Comparison of ENCODE assay signal across 11 cellular contexts in genomic region chr19:2170987-2171348, GRCh38. TPM values are rescaled to one million over a fixed set of nuclear protein-coding genes. Genes with fewer than 3 reads are reported as not detected.
DNase-seq lines count a peak whose midpoint lies in the region; ATAC-seq lines count a peak whose summit lies in the region.
"Had no signal": no experiment of that assay in that cellular context is flagged by ENCODE, and none has a peak within 500 bp of the region (broad histone marks: within the 10 kb centered on the region; RNA-seq: fewer than 3 reads in every experiment).

No MANE protein-coding gene starts in this region.

- H3K9me3 ChIP-seq in BLaER1 treated with 17β-estradiol and CSF1 and Interleukin-3, amounts not matched to agents 10 nM and 100 nM (replicated peaks in 1 of 11), result no peaks in the 10 kb centered on the region
- H3K9me3 ChIP-seq in mucosa of stomach (ENCODE audit: control insufficient read depth, low read length), result no peaks in the 10 kb centered on the region

- peak overlapping the region; percentile 70 for H3K27ac Mint-ChIP-seq in activated T-helper 1 cell treated with anti-CD3 and anti-CD28 coated beads, Interleukin-12 subunit alpha, Interleukin-12 subunit beta, Interleukin-2, Interleukin-4 antibody, amounts not matched to agents 30 ng/mL and 10 ng/mL and 1 ng/mL, durations not matched to agents 14 hours and 24 hours and 36 hours

- H3K36me3 ChIP-seq in BLaER1 treated with 17β-estradiol and CSF1 and Interleukin-3, amounts not matched to agents 10 nM and 100 nM, result peaks cover 10 to 43% (median 31%) of the 10 kb centered on the region in 11 experiments
- H3K36me3 ChIP-seq in mucosa of stomach (ENCODE audit: control insufficient read depth, insufficient read depth, low read length), result no peaks in the 10 kb centered on the region

- H3K4me3 Mint-ChIP-seq in activated T-helper 1 cell treated with anti-CD3 and anti-CD28 coated beads, Interleukin-12 subunit alpha, Interleukin-12 subunit beta, Interleukin-2, Interleukin-4 antibody, amounts not matched to agents 30 ng/mL and 10 ng/mL and 1 ng/mL, durations not matched to agents 14 hours and 24 hours and 36 hours, result peak overlapping the region; percentile 43

- no peaks in the 10 kb centered on the region for H3K27me3 Mint-ChIP-seq in activated T-helper 1 cell treated with anti-CD3 and anti-CD28 coated beads, Interleukin-12 subunit alpha, Interleukin-12 subunit beta, Interleukin-2, Interleukin-4 antibody, amounts not matched to agents 30 ng/mL and 10 ng/mL and 1 ng/mL, durations not matched to agents 14 hours and 24 hours and 36 hours (ENCODE audit: insufficient read depth)

- H3K9me3 Mint-ChIP-seq in activated T-helper 1 cell treated with anti-CD3 and anti-CD28 coated beads, Interleukin-12 subunit alpha, Interleukin-12 subunit beta, Interleukin-2, Interleukin-4 antibody, amounts not matched to agents 30 ng/mL and 10 ng/mL and 1 ng/mL, durations not matched to agents 14 hours and 24 hours and 36 hours, result no peaks in the 10 kb centered on the region
- H3K9me3 Mint-ChIP-seq: nephron had no signal

- H3K4me1 Mint-ChIP-seq in activated T-helper 1 cell treated with anti-CD3 and anti-CD28 coated beads, Interleukin-12 subunit alpha, Interleukin-12 subunit beta, Interleukin-2, Interleukin-4 antibody, amounts not matched to agents 30 ng/mL and 10 ng/mL and 1 ng/mL, durations not matched to agents 14 hours and 24 hours and 36 hours (ENCODE audit: low read depth), result peaks cover 57% of the 10 kb centered on the region

- H3K36me3 Mint-ChIP-seq in activated T-helper 1 cell treated with anti-CD3 and anti-CD28 coated beads, Interleukin-12 subunit alpha, Interleukin-12 subunit beta, Interleukin-2, Interleukin-4 antibody, amounts not matched to agents 30 ng/mL and 10 ng/mL and 1 ng/mL, durations not matched to agents 14 hours and 24 hours and 36 hours (ENCODE audit: low read depth), result peaks cover 19% of the 10 kb centered on the region

- peak overlapping the region; percentile 90 to 99 (median 97) for H3K4me2 ChIP-seq in BLaER1 treated with 17β-estradiol and CSF1 and Interleukin-3, amounts not matched to agents 10 nM and 100 nM

- H3K27ac ChIP-seq in BLaER1 treated with 17β-estradiol and CSF1 and Interleukin-3, amounts not matched to agents 10 nM and 100 nM, result peak overlapping the region in 9 of 11 experiments; percentile 26 to 97 (median 95); a peak in 17 of 22 replicates

- peaks cover 72 to 97% (median 92%) of the 10 kb centered on the region in 10 experiments for H3K4me1 ChIP-seq in BLaER1 treated with 17β-estradiol and CSF1 and Interleukin-3, amounts not matched to agents 10 nM and 100 nM
- peaks cover 73% of the 10 kb centered on the region for H3K4me1 ChIP-seq in mucosa of stomach (ENCODE audit: control insufficient read depth, insufficient read depth, low read length)

- no peak for DNase-seq in activated T-helper 1 cell treated with anti-CD3 and anti-CD28 coated beads, Interleukin-12 subunit alpha, Interleukin-12 subunit beta, Interleukin-2, Interleukin-4 antibody, amounts not matched to agents 30 ng/mL and 10 ng/mL and 1 ng/mL, durations not matched to agents 14 hours and 24 hours and 36 hours (ENCODE audit: low spot score)
- no peak for DNase-seq in NCI-H2029 treated with DMSO at 0.1 percent for 48 hours (lab: John Stamatoyannopoulos, UW)
- DNase-seq in activated effector memory CD4-positive, alpha-beta T cell treated with anti-CD3 and anti-CD28 coated beads, Interleukin-2, amount 50 U/mL, for 16 hours, result no peak
- DNase-seq: EL, NCI-H1694 treated with DMSO at 0.1 percent for 48 hours had no signal

- H4K20me1 ChIP-seq in BLaER1 treated with 17β-estradiol and CSF1 and Interleukin-3, amounts not matched to agents 10 nM and 100 nM, result peaks cover 78 to 100% (median 100%) of the 10 kb centered on the region in 11 experiments

- peak overlapping the region in 9 of 10 experiments; percentile 0 to 83 (median 35); a peak in 14 of 20 replicates for H3K4me3 ChIP-seq in BLaER1 treated with 17β-estradiol and CSF1 and Interleukin-3, amounts not matched to agents 10 nM and 100 nM
- no peak overlapping the region for H3K4me3 ChIP-seq in mucosa of stomach (ENCODE audit: low read length)

- intact Hi-C loops in activated T-helper 1 cell treated with anti-CD3 and anti-CD28 coated beads, Interleukin-12 subunit alpha, Interleukin-12 subunit beta, Interleukin-2, Interleukin-4 antibody, amounts not matched to agents 30 ng/mL and 10 ng/mL and 1 ng/mL, durations not matched to agents 14 hours and 24 hours and 36 hours (cut with micrococcal nuclease), result no loop called here

- H3K27me3 ChIP-seq in BLaER1 treated with 17β-estradiol and CSF1 and Interleukin-3, amounts not matched to agents 10 nM and 100 nM, result no peaks in the 10 kb centered on the region
- no peaks in the 10 kb centered on the region for H3K27me3 ChIP-seq in mucosa of stomach (ENCODE audit: control insufficient read depth, insufficient read depth, low read length)

- peak overlapping the region; percentile 54 to 99 (median 96); a peak in 21 of 22 replicates for H3K9ac ChIP-seq in BLaER1 treated with 17β-estradiol and CSF1 and Interleukin-3, amounts not matched to agents 10 nM and 100 nM
- H3K9ac ChIP-seq in mucosa of stomach (ENCODE audit: low read length), result peak overlapping the region; percentile 39

- ATAC-seq in GM21825 (IDR thresholded peaks at IDR 0.05; ENCODE audit: unreplicated experiment) (peak; percentile 8), GM21717 (IDR thresholded peaks at IDR 0.05; ENCODE audit: unreplicated experiment) (no peak), GM18517 (IDR thresholded peaks at IDR 0.05; ENCODE audit: unreplicated experiment) (no peak)

RNA-seq across cellular contexts. Expression of gene DOT1L, which starts 7.2 kb away (rescaled TPM):
- total RNA-seq in activated T-helper 1 cell treated with anti-CD3 and anti-CD28 coated beads, Interleukin-12 subunit alpha, Interleukin-12 subunit beta, Interleukin-2, Interleukin-4 antibody, amounts not matched to agents 30 ng/mL and 10 ng/mL and 1 ng/mL, durations not matched to agents 14 hours and 24 hours and 36 hours, result 119 and 128 TPM in 2 replicates

RNA-seq across cellular contexts. Expression of gene AP3D1, which starts 19.6 kb away (rescaled TPM):
- total RNA-seq in activated T-helper 1 cell treated with anti-CD3 and anti-CD28 coated beads, Interleukin-12 subunit alpha, Interleukin-12 subunit beta, Interleukin-2, Interleukin-4 antibody, amounts not matched to agents 30 ng/mL and 10 ng/mL and 1 ng/mL, durations not matched to agents 14 hours and 24 hours and 36 hours, result 120 and 124 TPM in 2 replicates
